8 cellular contexts compared by ENCODE assay signal in the genomic region with DNA sequence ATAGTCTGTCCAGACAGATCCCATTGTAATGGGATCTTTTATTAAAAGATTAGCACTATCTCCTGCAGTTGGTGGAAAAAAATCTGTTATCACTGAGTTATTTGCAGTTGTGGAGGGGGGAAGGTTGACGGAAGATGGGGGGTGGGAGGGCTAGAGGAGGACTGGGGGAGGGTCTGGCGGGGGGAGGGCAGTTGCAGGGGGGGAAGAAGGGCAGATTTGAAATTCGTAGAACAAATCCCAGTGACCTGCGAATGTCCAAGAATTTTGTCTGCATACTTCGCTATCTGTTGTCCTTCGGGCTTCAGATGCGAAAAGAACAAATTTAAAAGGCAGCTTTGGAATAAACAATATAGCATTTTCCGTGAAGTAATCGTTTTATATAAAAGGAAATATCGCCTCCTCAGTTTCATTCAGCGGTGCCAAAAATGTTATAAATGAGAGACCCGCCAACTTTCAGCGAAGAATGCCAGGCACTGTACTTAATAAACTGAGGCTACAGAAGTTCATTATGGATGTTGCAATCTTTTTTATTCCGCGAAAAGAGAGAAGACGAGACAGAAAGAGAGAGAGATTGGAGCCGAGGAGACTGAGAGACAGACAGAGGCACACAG. TPM values are rescaled to one million over a fixed set of nuclear protein-coding genes. Genes with fewer than 3 reads are reported as not detected.
DNase-seq lines count a peak whose midpoint lies in the region; ATAC-seq, FAIRE-seq and TF ChIP-seq lines count a peak whose summit lies in the region.

No MANE protein-coding gene starts in this region.

- FAIRE-seq in urothelium cell line (lab: Jason Lieb, UNC), result no peak

- H3K36me3 ChIP-seq in heart right ventricle (peaks cover 0 to 5% (median 0%) of the 10 kb centered on the region in 9 donors), adrenal gland (replicated peaks in 1 of 2) (no peaks in the 10 kb centered on the region), aorta (ENCODE audit: control insufficient read depth in 1 of 2, insufficient read depth in 2 of 2, low read length in 1 of 2) (no peaks in the 10 kb centered on the region)

- 0% methylated on average over 17 of the region's 17 CpGs for WGBS in heart right ventricle, 2 donors
- WGBS in adrenal gland, 4 donors, result 0 to 1% (median 1%) methylated on average over 17 of the region's 17 CpGs
- 0% methylated on average over 17 of the region's 17 CpGs for WGBS in lower leg skin, 2 donors
- WGBS in aorta, 2 donors, result 0% methylated on average over 17 of the region's 17 CpGs

- H3K4me3 ChIP-seq in heart right ventricle, result peak overlapping the region; percentile 19 to 85 (median 70)
- peak overlapping the region in 2 of 4 donors; percentile 33 to 82 for H3K4me3 ChIP-seq in adrenal gland
- peak overlapping the region; percentile 60 for H3K4me3 ChIP-seq in lower leg skin (ENCODE audit: low read depth, poor library complexity, severe bottlenecking)
- H3K4me3 ChIP-seq in aorta (ENCODE audit: low read length in 2 of 2), result peak overlapping the region; percentile 55 to 59

- peaks cover 0 to 74% (median 0%) of the 10 kb centered on the region in 7 donors for H3K27me3 ChIP-seq in heart right ventricle
- H3K27me3 ChIP-seq in adrenal gland, result no peaks in the 10 kb centered on the region
- H3K27me3 ChIP-seq in aorta (ENCODE audit: control insufficient read depth in 1 of 2, insufficient read depth in 2 of 2, low read length in 1 of 2), result no peaks in the 10 kb centered on the region

- TF ChIP-seq CTCF in heart right ventricle (IDR thresholded peaks at IDR 0.05) (no peak), adrenal gland (IDR thresholded peaks at IDR 0.05) (no peak), lower leg skin (IDR thresholded peaks at IDR 0.05) (no peak)

- ATAC-seq in heart right ventricle (no peak), left cardiac atrium (no peak), aorta (ENCODE audit: low FRiP score) (no peak), GM21390 (IDR thresholded peaks at IDR 0.05; ENCODE audit: unreplicated experiment) (no peak), GM18870 (IDR thresholded peaks at IDR 0.05; ENCODE audit: unreplicated experiment) (no peak)

- H3K4me1 ChIP-seq in heart right ventricle, result peaks cover 0 to 40% (median 21%) of the 10 kb centered on the region in 9 donors
- peaks cover 0 to 17% of the 10 kb centered on the region in 2 donors for H3K4me1 ChIP-seq in adrenal gland (replicated peaks in 1 of 2)
- no peaks in the 10 kb centered on the region for H3K4me1 ChIP-seq in aorta (ENCODE audit: control insufficient read depth in 1 of 2, insufficient read depth in 2 of 2, low read length in 2 of 2)

- no peak for TF ChIP-seq POLR2A in adrenal gland (IDR thresholded peaks at IDR 0.05)
- no peak for TF ChIP-seq POLR2A in lower leg skin (IDR thresholded peaks at IDR 0.05)

- DNase-seq in heart right ventricle, result no peak
- DNase-seq in left cardiac atrium, result no peak
- no peak for DNase-seq in adrenal gland
- no peak for DNase-seq in lower leg skin (ENCODE audit: low spot score in 2 of 2)
- DNase-seq in aorta, result no peak
- DNase-seq in urothelium cell line (ENCODE audit: low spot score), result no peak

- intact Hi-C loops in heart right ventricle (cut with DNase I) (loop anchor here in 8 of 10 donors (2.0 to 10.0 kb wide), 10 partner anchors 314 to 753 kb away; no protein-coding TSS in a partner anchor), left cardiac atrium (cut with DNase I) (loop anchor here in 1 of 2 donors (2.0 kb wide), 1 partner anchor 392 kb away; no protein-coding TSS in a partner anchor), adrenal gland (cut with DNase I) (no loop called here), lower leg skin (cut with DNase I; ENCODE audit: low total_unique reads) (no loop called here), aorta (cut with DNase I) (loop anchor here (2.0 to 10.0 kb wide), 3 partner anchors 83 to 746 kb away; partner anchors contain the start of gene NDUFS4 (in 1 of the 2))

- H3K9me3 ChIP-seq in heart right ventricle, result no peaks in the 10 kb centered on the region
- no peaks in the 10 kb centered on the region for H3K9me3 ChIP-seq in adrenal gland (replicated peaks in 1 of 3)
- no peaks in the 10 kb centered on the region for H3K9me3 ChIP-seq in aorta (ENCODE audit: control insufficient read depth, low read length)

- H3K27ac ChIP-seq in heart right ventricle, result peak overlapping the region in 9 of 10 donors; percentile 51 to 83 (median 70)
- peak overlapping the region in 3 of 5 donors; percentile 20 to 64 (median 41) for H3K27ac ChIP-seq in adrenal gland
- H3K27ac ChIP-seq in aorta (ENCODE audit: low read depth in 1 of 2, low read length in 2 of 2), result no peak overlapping the region

RNA-seq across cellular contexts. Expression of gene FST, which starts 1.3 kb away (rescaled TPM):
- 1 to 10 TPM in 6 of 10 donors, under 1 TPM in 4; 0.57 to 9.2 (median 2.1) TPM for total RNA-seq in heart right ventricle
- 1 to 10 TPM in 1 of 2 donors, under 1 TPM in 1; 0.74 to 6.3 TPM for polyA plus RNA-seq in heart right ventricle
- total RNA-seq in left cardiac atrium, result 10 to 100 TPM in 1 of 2 donors, 1 to 10 TPM in 1; 2.0 to 10.5 TPM
- 10 to 100 TPM in 1 of 8 donors, 1 to 10 TPM in 7; 1.5 to 14.2 (median 2.9) TPM for total RNA-seq in adrenal gland
- 1 to 10 TPM; 3.1 to 8.9 (median 3.6) TPM for polyA plus RNA-seq in adrenal gland
- 10 to 100 TPM in 2 of 4 donors, 1 to 10 TPM in 2; 6.1 to 14.0 (median 8.7) TPM for total RNA-seq in lower leg skin
- 10 to 100 TPM in 1 of 2 donors, 1 to 10 TPM in 1; 6.1 to 16.8 TPM for total RNA-seq in aorta
- polyA plus RNA-seq in aorta, result 1 to 10 TPM; 1.8 to 7.5 TPM

Comparison
In these comparisons a context has a peak if more than half of its experiments do, and no peak if none do; other contexts are left out.
1. H3K27ac ChIP-seq: peak in heart right ventricle (9 of 10) and adrenal gland (3 of 5); none in aorta (0 of 2).
2. intact Hi-C loops: an anchor here in heart right ventricle (2.0 to 10.0 kb wide) and aorta (2.0 to 10.0 kb wide); none called in adrenal gland and lower leg skin.